7 cellular contexts compared by ENCODE assay signal in the genomic region with DNA sequence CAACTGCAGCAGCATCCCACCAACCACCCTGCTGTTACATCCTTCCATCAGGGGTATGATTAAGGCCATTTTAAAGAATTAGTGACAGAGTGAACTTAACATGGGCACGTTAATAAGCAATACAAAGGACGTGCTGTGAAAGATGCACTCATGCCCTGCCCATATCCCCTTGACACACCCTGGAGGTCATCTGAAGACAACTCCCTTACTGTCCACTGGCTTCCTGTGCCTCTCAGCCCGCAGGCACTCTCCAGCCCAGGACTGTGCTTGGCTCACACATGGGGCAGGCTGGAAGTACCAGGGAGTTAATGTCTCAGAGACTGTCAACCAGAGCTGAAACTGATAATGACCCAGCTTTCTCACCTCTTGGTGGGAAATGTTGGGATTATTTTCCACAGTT.
"Had no signal": no experiment of that assay in that cellular context is flagged by ENCODE, and none has a peak within 500 bp of the region (broad histone marks: within the 10 kb centered on the region; RNA-seq: fewer than 3 reads in every experiment).

No MANE protein-coding gene starts in this region.

- ATAC-seq: GM23338, HCT116, K562 had no signal

- H3K9me3 Mint-ChIP-seq: HFFc6 had no signal

- DNase-seq: H7, HFFc6, IMR-90, KG1 had no signal

- H3K4me3 Mint-ChIP-seq: GM23338, HFFc6 had no signal

- H3K27ac Mint-ChIP-seq: GM23338, HFFc6 had no signal
